In genomic region chr3:133732233-133732632, GRCh38 we compare ENCODE assay signal across 2 cellular contexts. TPM values are rescaled to one million over a fixed set of nuclear protein-coding genes. Genes with fewer than 3 reads are reported as not detected.
"Had no signal": no experiment of that assay in that cellular context is flagged by ENCODE, and none has a peak within 500 bp of the region (broad histone marks: within the 10 kb centered on the region; RNA-seq: fewer than 3 reads in every experiment).

No MANE protein-coding gene starts in this region.

RNA-seq across cellular contexts. Expression of gene TF, which starts 14.0 kb away (rescaled TPM):
- total RNA-seq: IMR-90 had no signal
- polyA plus RNA-seq: IgD-negative memory B cell had no signal
